10 cellular contexts compared by ENCODE assay signal in the genomic region with DNA sequence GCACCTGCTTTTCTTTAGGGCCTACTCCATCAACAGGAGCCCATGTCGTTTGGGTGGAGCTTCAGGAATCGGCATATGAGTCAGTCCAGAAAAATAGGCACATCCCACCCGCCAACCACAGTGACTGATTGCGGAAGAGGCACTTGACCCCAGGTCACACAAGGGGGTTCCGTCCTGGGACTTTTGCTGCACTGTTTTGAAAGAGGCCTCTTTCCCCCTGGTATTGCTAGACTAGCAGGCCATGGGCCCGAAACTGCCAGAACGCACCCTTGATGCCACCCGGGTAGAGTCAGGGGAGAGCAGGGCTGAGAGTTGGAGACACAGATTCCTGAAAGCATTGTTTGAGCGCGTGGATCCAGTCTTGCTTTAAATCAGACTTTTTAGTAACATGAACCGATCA. TPM values are rescaled to one million over a fixed set of nuclear protein-coding genes. Genes with fewer than 3 reads are reported as not detected.
DNase-seq lines count a peak whose midpoint lies in the region; ATAC-seq and TF ChIP-seq lines count a peak whose summit lies in the region.
"Had no signal": no experiment of that assay in that cellular context is flagged by ENCODE, and none has a peak within 500 bp of the region (broad histone marks: within the 10 kb centered on the region; RNA-seq: fewer than 3 reads in every experiment).

No MANE protein-coding gene starts in this region.

- no peaks in the 10 kb centered on the region for H3K27me3 ChIP-seq in DND-41 (ENCODE audit: insufficient read depth, low read length, poor library complexity)
- H3K27me3 ChIP-seq in WERI-Rb-1 (ENCODE audit: insufficient read depth, low read depth, severe bottlenecking), result no peaks in the 10 kb centered on the region
- peaks cover 0 to under 1% (median 0%) of the 10 kb centered on the region in 4 donors for H3K27me3 ChIP-seq in liver (ENCODE audit: control insufficient read depth in 4 of 4, insufficient read depth in 4 of 4, low read length in 3 of 4)
- H3K27me3 ChIP-seq in Caco-2 (replicated peaks; ENCODE audit: control insufficient read depth, insufficient read depth, low read length), result no peaks in the 10 kb centered on the region

- H3K27me3 Mint-ChIP-seq in Caco-2 (ENCODE audit: insufficient read depth, unreplicated experiment), result no peaks in the 10 kb centered on the region
- H3K27me3 Mint-ChIP-seq: activated naive CD8-positive, alpha-beta T cell had no signal

- H3K27ac Mint-ChIP-seq in Caco-2 (ENCODE audit: unreplicated experiment), result no peak overlapping the region
- H3K27ac Mint-ChIP-seq: activated naive CD8-positive, alpha-beta T cell had no signal

- no peaks in the 10 kb centered on the region for H3K9me3 Mint-ChIP-seq in Caco-2 (ENCODE audit: unreplicated experiment)

- H3K36me3 Mint-ChIP-seq in Caco-2 (ENCODE audit: insufficient read depth, unreplicated experiment), result no peaks in the 10 kb centered on the region

- intact Hi-C loops in Caco-2 (cut with micrococcal nuclease; ENCODE audit: unreplicated experiment), result no loop called here

- no peaks in the 10 kb centered on the region for H3K9me3 ChIP-seq in DND-41 (ENCODE audit: insufficient read depth, low read length, severe bottlenecking)
- no peaks in the 10 kb centered on the region for H3K9me3 ChIP-seq in WERI-Rb-1 (ENCODE audit: severe bottlenecking)
- H3K9me3 ChIP-seq in liver (ENCODE audit: control insufficient read depth in 4 of 4, low read length in 3 of 4), result no peaks in the 10 kb centered on the region
- no peaks in the 10 kb centered on the region for H3K9me3 ChIP-seq in Caco-2

- BruUV-seq in Caco-2 (replicated peaks; lab: Mats Ljungman, UMichigan), result no TSS peak

- H3K4me2 ChIP-seq in DND-41 (ENCODE audit: insufficient read depth, low read length), result no peak overlapping the region

- H3K4me3 ChIP-seq in DND-41 (ENCODE audit: low read depth in 1 of 2, low read length in 2 of 2) (no peak overlapping the region), WERI-Rb-1 (ENCODE audit: low read depth, low read length) (no peak overlapping the region), liver (ENCODE audit: low read depth in 1 of 3, low read length in 3 of 3) (no peak overlapping the region), Caco-2 (ENCODE audit: low read depth, low read length) (no peak overlapping the region)

- H3K27ac ChIP-seq in DND-41 (ENCODE audit: low read length), result peak overlapping the region; percentile 64; the same call in 1 of the 2 replicates
- peak overlapping the region; percentile 62 for H3K27ac ChIP-seq in WERI-Rb-1
- no peak overlapping the region for H3K27ac ChIP-seq in liver (ENCODE audit: low read depth in 1 of 2, low read length in 2 of 2)

- 64% methylated on average over 11 of the region's 11 CpGs for WGBS in liver

- TF ChIP-seq RAD21 in liver (IDR thresholded peaks at IDR 0.05), result no peak

- no peak overlapping the region for H3K4me3 Mint-ChIP-seq in Caco-2 (ENCODE audit: unreplicated experiment)
- H3K4me3 Mint-ChIP-seq: activated naive CD8-positive, alpha-beta T cell had no signal

- no peaks in the 10 kb centered on the region for H3K79me2 ChIP-seq in DND-41 (ENCODE audit: insufficient read depth, low read length)

- no peak overlapping the region for H3K9ac ChIP-seq in DND-41 (ENCODE audit: low read depth, low read length)
- H3K9ac ChIP-seq in liver (ENCODE audit: low read depth in 1 of 2, low read length in 2 of 2), result no peak overlapping the region

- no peak for TF ChIP-seq CTCF in DND-41 (IDR thresholded peaks at IDR 0.05; ENCODE audit: borderline replicate concordance, extremely low read depth, low read length, poor library complexity, severe bottlenecking)
- TF ChIP-seq CTCF in WERI-Rb-1 (IDR thresholded peaks at IDR 0.05; ENCODE audit: low read depth, low read length), result no peak
- TF ChIP-seq CTCF in liver (IDR thresholded peaks at IDR 0.05; ENCODE audit: low read depth, low read length, missing input control), result no peak
- no peak for TF ChIP-seq CTCF in Caco-2 (IDR thresholded peaks at IDR 0.05; ENCODE audit: insufficient read depth in 1 of 2, low read depth in 1 of 2, low read length in 1 of 2, severe bottlenecking in 1 of 2, unreplicated experiment in 1 of 2)

- CTCF ChIA-PET in Caco-2 (lab: Charles Lee), result interaction anchor here (0.6 kb wide), 1 partner anchor 1489 kb away, joined by 4 read pairs; no protein-coding TSS in a partner anchor

- DNase-seq in DND-41 (no peak), WERI-Rb-1 (peak; percentile 7), Caco-2 (no peak), COLO829 (ENCODE audit: low spot score) (no peak), NCI-H2107 treated with DMSO at 0.1 percent for 48 hours (lab: John Stamatoyannopoulos, UW; ENCODE audit: unreplicated experiment) (no peak), Ammon's horn (ENCODE audit: low spot score) (no peak)
- DNase-seq: NCI-H1105 treated with DMSO at 0.1 percent for 48 hours had no signal

- H3K4me1 Mint-ChIP-seq in Caco-2 (ENCODE audit: low read depth, unreplicated experiment), result peaks cover 16% of the 10 kb centered on the region

- H2AFZ ChIP-seq in DND-41 (ENCODE audit: low read depth, low read length), result no peak overlapping the region

- no peaks in the 10 kb centered on the region for H3K36me3 ChIP-seq in DND-41 (ENCODE audit: insufficient read depth, low read length)
- H3K36me3 ChIP-seq in WERI-Rb-1, result no peaks in the 10 kb centered on the region
- no peaks in the 10 kb centered on the region for H3K36me3 ChIP-seq in liver (ENCODE audit: control insufficient read depth in 4 of 4, insufficient read depth in 3 of 4, low read depth in 1 of 4, low read length in 3 of 4)
- no peaks in the 10 kb centered on the region for H3K36me3 ChIP-seq in Caco-2 (ENCODE audit: control insufficient read depth, insufficient read depth, low read length)

- ATAC-seq in DND-41 (ENCODE audit: insufficient read depth, low read depth), result no peak
- peak; percentile 55 for ATAC-seq in HG02759 (IDR thresholded peaks at IDR 0.05; ENCODE audit: unreplicated experiment)

- no peaks in the 10 kb centered on the region for H4K20me1 ChIP-seq in DND-41 (ENCODE audit: insufficient read depth, low read length)

- POLR2A ChIA-PET in Caco-2 (lab: Charles Lee), result no interaction called here

- peaks cover 17% of the 10 kb centered on the region for H3K4me1 ChIP-seq in DND-41 (ENCODE audit: insufficient read depth, low read length)
- H3K4me1 ChIP-seq in liver (ENCODE audit: control insufficient read depth in 4 of 4, insufficient read depth in 4 of 4, low read length in 3 of 4), result no peaks in the 10 kb centered on the region
- peaks cover 23% of the 10 kb centered on the region for H3K4me1 ChIP-seq in Caco-2

TF ChIP-seq in liver, 16 proteins besides CTCF, POLR2A, EP300 and RAD21:
- peak; percentile 21 for TF ChIP-seq NR2F2 (IDR thresholded peaks at IDR 0.05)
- no peak for TF ChIP-seq HNF4A (conservative IDR thresholded peaks at IDR 0.05)

RNA-seq across cellular contexts. Expression of a gene that starts 19.3 kb away (rescaled TPM):
- total RNA-seq in liver (1 to 10 TPM; 2.7 to 9.2 TPM), Caco-2 (2022) (1.5 and 2.0 TPM in 2 replicates)
- polyA plus RNA-seq in liver, result 1 to 10 TPM in 1 of 2 donors, under 1 TPM in 1; 0.82 to 3.4 TPM

RNA-seq across cellular contexts. Expression of a gene that starts 51.8 kb away (rescaled TPM):
- total RNA-seq in liver, result 1 to 10 TPM; 4.8 to 7.7 TPM
- 1 to 10 TPM; 1.6 to 2.4 TPM for polyA plus RNA-seq in liver
- 14.5 and 15.8 TPM in 2 replicates for total RNA-seq in Caco-2 (2022)

RNA-seq across cellular contexts. Expression of a gene that starts 51.9 kb away (rescaled TPM):
- 1 to 10 TPM; 2.7 to 3.6 TPM for total RNA-seq in liver
- polyA plus RNA-seq in liver, result 1 to 10 TPM; 3.4 to 4.5 TPM
- total RNA-seq in Caco-2 (2022), result 12.1 and 17.8 TPM in 2 replicates

Comparison
In these comparisons a context has a peak if more than half of its experiments do, and no peak if none do; other contexts are left out.
1. H3K27ac ChIP-seq: peak in DND-41 (single experiment) and WERI-Rb-1 (single experiment); none in liver (0 of 2).